In genomic region chr6:35514587-35514986, GRCh38 we compare ENCODE assay signal across 2 cellular contexts.
TF ChIP-seq lines count a peak whose summit lies in the region.

No MANE protein-coding gene starts in this region.

TF ChIP-seq in GM23338, 12 proteins besides CTCF, POLR2A, EP300 and RAD21:
- TF ChIP-seq ZNF331 (CRISPR knock-in tag; IDR thresholded peaks at IDR 0.05; ENCODE audit: low read depth): no peak
- TF ChIP-seq JUNB (IDR thresholded peaks at IDR 0.05; ENCODE audit: unreplicated experiment): no peak
- TF ChIP-seq ZNF114 (CRISPR knock-in tag; IDR thresholded peaks at IDR 0.05): no peak
TF ChIP-seq in GM23338: peak in this region for 0.

TF ChIP-seq in H1, 55 proteins besides CTCF, POLR2A, EP300 and RAD21:
- TF ChIP-seq SIN3A (conservative IDR thresholded peaks at IDR 0.05 in 1 of 2, IDR thresholded peaks at IDR 0.05 in 1 of 2; ENCODE audit: low read depth in 1 of 2, low read length in 2 of 2) (no peak), TAF1 (IDR thresholded peaks at IDR 0.05; ENCODE audit: low read depth, low read length) (no peak), GABPA (IDR thresholded peaks at IDR 0.05; ENCODE audit: borderline replicate concordance, insufficient read depth, low read length) (no peak), SIX5 (IDR thresholded peaks at IDR 0.05; ENCODE audit: low read depth, low read length) (no peak), ASH2L (IDR thresholded peaks at IDR 0.05; ENCODE audit: low read length) (no peak), BACH1 (IDR thresholded peaks at IDR 0.05; ENCODE audit: low read length) (no peak), TBP (IDR thresholded peaks at IDR 0.05; ENCODE audit: low read depth, low read length) (no peak), MAFK (IDR thresholded peaks at IDR 0.05; ENCODE audit: low read depth, low read length) (no peak), KDM1A (IDR thresholded peaks at IDR 0.05; ENCODE audit: borderline replicate concordance, low read length) (no peak), CHD1 (IDR thresholded peaks at IDR 0.05; ENCODE audit: low read depth, low read length) (no peak), CREB1 (IDR thresholded peaks at IDR 0.05) (no peak), RFX5 (IDR thresholded peaks at IDR 0.05; ENCODE audit: borderline replicate concordance, low read depth, low read length) (no peak), ZNF274 (IDR thresholded peaks at IDR 0.05; ENCODE audit: borderline replicate concordance, extremely low read depth, low read length) (no peak), EGR1 (IDR thresholded peaks at IDR 0.05; ENCODE audit: borderline replicate concordance, low read depth, low read length) (no peak), FOSL1 (IDR thresholded peaks at IDR 0.05; ENCODE audit: insufficient read depth, low read depth, low read length) (no peak), SAP30 (IDR thresholded peaks at IDR 0.05; ENCODE audit: insufficient read depth, insufficient replicate concordance, low read length) (no peak), JUN (IDR thresholded peaks at IDR 0.05; ENCODE audit: low read depth, low read length) (no peak)
- TF ChIP-seq, protein P1, sequence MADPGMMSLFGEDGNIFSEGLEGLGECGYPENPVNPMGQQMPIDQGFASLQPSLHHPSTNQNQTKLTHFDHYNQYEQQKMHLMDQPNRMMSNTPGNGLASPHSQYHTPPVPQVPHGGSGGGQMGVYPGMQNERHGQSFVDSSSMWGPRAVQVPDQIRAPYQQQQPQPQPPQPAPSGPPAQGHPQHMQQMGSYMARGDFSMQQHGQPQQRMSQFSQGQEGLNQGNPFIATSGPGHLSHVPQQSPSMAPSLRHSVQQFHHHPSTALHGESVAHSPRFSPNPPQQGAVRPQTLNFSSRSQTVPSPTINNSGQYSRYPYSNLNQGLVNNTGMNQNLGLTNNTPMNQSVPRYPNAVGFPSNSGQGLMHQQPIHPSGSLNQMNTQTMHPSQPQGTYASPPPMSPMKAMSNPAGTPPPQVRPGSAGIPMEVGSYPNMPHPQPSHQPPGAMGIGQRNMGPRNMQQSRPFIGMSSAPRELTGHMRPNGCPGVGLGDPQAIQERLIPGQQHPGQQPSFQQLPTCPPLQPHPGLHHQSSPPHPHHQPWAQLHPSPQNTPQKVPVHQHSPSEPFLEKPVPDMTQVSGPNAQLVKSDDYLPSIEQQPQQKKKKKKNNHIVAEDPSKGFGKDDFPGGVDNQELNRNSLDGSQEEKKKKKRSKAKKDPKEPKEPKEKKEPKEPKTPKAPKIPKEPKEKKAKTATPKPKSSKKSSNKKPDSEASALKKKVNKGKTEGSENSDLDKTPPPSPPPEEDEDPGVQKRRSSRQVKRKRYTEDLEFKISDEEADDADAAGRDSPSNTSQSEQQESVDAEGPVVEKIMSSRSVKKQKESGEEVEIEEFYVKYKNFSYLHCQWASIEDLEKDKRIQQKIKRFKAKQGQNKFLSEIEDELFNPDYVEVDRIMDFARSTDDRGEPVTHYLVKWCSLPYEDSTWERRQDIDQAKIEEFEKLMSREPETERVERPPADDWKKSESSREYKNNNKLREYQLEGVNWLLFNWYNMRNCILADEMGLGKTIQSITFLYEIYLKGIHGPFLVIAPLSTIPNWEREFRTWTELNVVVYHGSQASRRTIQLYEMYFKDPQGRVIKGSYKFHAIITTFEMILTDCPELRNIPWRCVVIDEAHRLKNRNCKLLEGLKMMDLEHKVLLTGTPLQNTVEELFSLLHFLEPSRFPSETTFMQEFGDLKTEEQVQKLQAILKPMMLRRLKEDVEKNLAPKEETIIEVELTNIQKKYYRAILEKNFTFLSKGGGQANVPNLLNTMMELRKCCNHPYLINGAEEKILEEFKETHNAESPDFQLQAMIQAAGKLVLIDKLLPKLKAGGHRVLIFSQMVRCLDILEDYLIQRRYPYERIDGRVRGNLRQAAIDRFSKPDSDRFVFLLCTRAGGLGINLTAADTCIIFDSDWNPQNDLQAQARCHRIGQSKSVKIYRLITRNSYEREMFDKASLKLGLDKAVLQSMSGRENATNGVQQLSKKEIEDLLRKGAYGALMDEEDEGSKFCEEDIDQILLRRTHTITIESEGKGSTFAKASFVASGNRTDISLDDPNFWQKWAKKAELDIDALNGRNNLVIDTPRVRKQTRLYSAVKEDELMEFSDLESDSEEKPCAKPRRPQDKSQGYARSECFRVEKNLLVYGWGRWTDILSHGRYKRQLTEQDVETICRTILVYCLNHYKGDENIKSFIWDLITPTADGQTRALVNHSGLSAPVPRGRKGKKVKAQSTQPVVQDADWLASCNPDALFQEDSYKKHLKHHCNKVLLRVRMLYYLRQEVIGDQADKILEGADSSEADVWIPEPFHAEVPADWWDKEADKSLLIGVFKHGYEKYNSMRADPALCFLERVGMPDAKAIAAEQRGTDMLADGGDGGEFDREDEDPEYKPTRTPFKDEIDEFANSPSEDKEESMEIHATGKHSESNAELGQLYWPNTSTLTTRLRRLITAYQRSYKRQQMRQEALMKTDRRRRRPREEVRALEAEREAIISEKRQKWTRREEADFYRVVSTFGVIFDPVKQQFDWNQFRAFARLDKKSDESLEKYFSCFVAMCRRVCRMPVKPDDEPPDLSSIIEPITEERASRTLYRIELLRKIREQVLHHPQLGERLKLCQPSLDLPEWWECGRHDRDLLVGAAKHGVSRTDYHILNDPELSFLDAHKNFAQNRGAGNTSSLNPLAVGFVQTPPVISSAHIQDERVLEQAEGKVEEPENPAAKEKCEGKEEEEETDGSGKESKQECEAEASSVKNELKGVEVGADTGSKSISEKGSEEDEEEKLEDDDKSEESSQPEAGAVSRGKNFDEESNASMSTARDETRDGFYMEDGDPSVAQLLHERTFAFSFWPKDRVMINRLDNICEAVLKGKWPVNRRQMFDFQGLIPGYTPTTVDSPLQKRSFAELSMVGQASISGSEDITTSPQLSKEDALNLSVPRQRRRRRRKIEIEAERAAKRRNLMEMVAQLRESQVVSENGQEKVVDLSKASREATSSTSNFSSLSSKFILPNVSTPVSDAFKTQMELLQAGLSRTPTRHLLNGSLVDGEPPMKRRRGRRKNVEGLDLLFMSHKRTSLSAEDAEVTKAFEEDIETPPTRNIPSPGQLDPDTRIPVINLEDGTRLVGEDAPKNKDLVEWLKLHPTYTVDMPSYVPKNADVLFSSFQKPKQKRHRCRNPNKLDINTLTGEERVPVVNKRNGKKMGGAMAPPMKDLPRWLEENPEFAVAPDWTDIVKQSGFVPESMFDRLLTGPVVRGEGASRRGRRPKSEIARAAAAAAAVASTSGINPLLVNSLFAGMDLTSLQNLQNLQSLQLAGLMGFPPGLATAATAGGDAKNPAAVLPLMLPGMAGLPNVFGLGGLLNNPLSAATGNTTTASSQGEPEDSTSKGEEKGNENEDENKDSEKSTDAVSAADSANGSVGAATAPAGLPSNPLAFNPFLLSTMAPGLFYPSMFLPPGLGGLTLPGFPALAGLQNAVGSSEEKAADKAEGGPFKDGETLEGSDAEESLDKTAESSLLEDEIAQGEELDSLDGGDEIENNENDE (IDR thresholded peaks at IDR 0.05; ENCODE audit: insufficient replicate concordance, low read length): no peak
- TF ChIP-seq, protein P2, sequence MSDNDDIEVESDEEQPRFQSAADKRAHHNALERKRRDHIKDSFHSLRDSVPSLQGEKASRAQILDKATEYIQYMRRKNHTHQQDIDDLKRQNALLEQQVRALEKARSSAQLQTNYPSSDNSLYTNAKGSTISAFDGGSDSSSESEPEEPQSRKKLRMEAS (IDR thresholded peaks at IDR 0.05): no peak
- TF ChIP-seq, protein P3, sequence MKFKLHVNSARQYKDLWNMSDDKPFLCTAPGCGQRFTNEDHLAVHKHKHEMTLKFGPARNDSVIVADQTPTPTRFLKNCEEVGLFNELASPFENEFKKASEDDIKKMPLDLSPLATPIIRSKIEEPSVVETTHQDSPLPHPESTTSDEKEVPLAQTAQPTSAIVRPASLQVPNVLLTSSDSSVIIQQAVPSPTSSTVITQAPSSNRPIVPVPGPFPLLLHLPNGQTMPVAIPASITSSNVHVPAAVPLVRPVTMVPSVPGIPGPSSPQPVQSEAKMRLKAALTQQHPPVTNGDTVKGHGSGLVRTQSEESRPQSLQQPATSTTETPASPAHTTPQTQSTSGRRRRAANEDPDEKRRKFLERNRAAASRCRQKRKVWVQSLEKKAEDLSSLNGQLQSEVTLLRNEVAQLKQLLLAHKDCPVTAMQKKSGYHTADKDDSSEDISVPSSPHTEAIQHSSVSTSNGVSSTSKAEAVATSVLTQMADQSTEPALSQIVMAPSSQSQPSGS (IDR thresholded peaks at IDR 0.05; ENCODE audit: low read length): no peak
